In genomic region chr11:72589802-72590761, GRCh38 we compare ENCODE assay signal across 1 cellular context.
A peak's percentile ranks its signal among the peaks of the same experiment; 100 is the strongest.
TF ChIP-seq lines count a peak whose summit lies in the region.

No MANE protein-coding gene starts in this region.

TF ChIP-seq in H1, 55 proteins besides CTCF, POLR2A, EP300 and RAD21 (continued from another document):
- TF ChIP-seq BRCA1 (IDR thresholded peaks at IDR 0.05; ENCODE audit: low read depth, low read length) = no peak
- no peak for TF ChIP-seq MAX (IDR thresholded peaks at IDR 0.05)
- 0 out of 2 replicates have a peak, but pooled peaks have one; percentile 56 for TF ChIP-seq RBBP5 (IDR thresholded peaks at IDR 0.05; ENCODE audit: borderline replicate concordance, low read depth, low read length)
- TF ChIP-seq POLR2AphosphoS5 (IDR thresholded peaks at IDR 0.05; ENCODE audit: low read depth, low read length) = no peak
- TF ChIP-seq CREB1 (IDR thresholded peaks at IDR 0.05) = no peak
- TF ChIP-seq MAFK (IDR thresholded peaks at IDR 0.05; ENCODE audit: low read depth, low read length) = no peak
- no peak for TF ChIP-seq RNF2 (IDR thresholded peaks at IDR 0.05; ENCODE audit: borderline replicate concordance, low read depth, low read length, missing control alignments, poor library complexity, severe bottlenecking)
- TF ChIP-seq CTBP2 (IDR thresholded peaks at IDR 0.05; ENCODE audit: borderline replicate concordance, insufficient read depth, insufficient read length, low read length) = no peak
TF ChIP-seq in H1: peak in this region for 10.
